In the genomic region with DNA sequence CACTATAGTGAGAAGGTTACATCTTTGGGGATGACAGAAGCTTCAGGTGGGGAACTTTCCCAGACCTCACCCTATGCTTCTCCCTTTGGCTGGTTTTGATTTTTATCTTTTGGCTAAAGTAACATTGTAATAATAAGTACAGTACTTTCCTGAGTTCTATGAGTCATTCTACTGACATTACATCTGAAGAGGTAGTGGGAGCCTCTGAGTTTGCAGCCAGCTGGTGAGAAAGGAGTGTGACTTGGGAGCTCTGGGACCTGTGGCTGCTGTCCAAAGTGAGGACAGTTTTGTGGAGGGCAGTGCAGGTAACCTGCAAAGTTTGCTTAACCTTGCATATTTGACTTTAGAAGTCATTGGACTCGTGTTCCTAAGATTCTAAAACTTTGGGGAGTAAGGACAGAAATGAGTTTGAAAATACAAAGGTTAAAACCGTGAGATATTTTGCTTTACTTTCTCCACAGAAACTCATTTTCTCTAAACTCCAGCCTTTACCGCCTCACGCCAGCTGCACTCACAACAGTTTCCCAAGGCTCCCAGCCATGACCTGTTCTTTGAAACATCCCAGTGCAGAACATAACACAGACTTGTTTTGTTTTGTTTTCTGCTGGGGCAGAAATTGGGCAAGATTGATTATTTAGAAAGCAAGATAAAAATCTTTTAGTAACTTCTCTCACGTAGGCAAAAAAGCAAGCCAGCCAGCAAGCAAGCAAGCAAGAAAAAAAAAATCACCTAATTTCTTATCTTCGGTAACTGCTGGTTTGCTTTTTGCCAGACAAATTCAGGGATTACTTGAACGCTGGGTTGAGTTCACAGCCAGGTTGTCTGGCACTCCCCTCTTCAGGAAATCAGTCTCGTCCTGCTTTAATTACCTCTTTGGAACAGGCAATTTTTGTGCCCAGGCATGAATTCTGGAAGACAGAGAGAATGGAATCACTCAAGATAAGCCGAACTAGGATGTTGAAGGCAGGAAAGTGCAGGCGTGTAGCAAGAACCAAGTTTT, we compare ENCODE assay signal across 24 cellular contexts.
DNase-seq lines count a peak whose midpoint lies in the region; ATAC-seq, FAIRE-seq and TF ChIP-seq lines count a peak whose summit lies in the region.
"Had no signal": no experiment of that assay in that cellular context is flagged by ENCODE, and none has a peak within 500 bp of the region (broad histone marks: within the 10 kb centered on the region; RNA-seq: fewer than 3 reads in every experiment).

No MANE protein-coding gene starts in this region.

- H4K5ac ChIP-seq in H1 (ENCODE audit: insufficient read length, low read depth, low read length) = no peak overlapping the region
- H4K5ac ChIP-seq in mesendoderm (ENCODE audit: low read length) = no peak overlapping the region

- H3K56ac ChIP-seq in H1 (replicated peaks; ENCODE audit: insufficient read length, low read depth, low read length) (no peak overlapping the region), mesendoderm (ENCODE audit: low read length) (peak overlapping the region; percentile 35)

- H3K79me2 ChIP-seq in H1 (ENCODE audit: control insufficient read depth in 1 of 2, insufficient read depth in 2 of 2, low read length in 2 of 2) (no peaks in the 10 kb centered on the region), mesendoderm (ENCODE audit: control insufficient read depth, insufficient read depth, low read length) (no peaks in the 10 kb centered on the region), smooth muscle cell (ENCODE audit: low read depth) (no peaks in the 10 kb centered on the region)

- no peak overlapping the region for H2AK5ac ChIP-seq in H1 (ENCODE audit: low read depth, low read length)
- H2AK5ac ChIP-seq in mesendoderm (ENCODE audit: low read length) = no peak overlapping the region

- H2BK12ac ChIP-seq in H1 (ENCODE audit: low read depth, low read length) = no peak overlapping the region

- TF ChIP-seq RAD21 in H1 (IDR thresholded peaks at IDR 0.05 in 1 of 2, conservative IDR thresholded peaks at IDR 0.05 in 1 of 2; ENCODE audit: low read depth in 2 of 2, low read length in 2 of 2) = no peak

- no peak overlapping the region for H3K14ac ChIP-seq in H1 (ENCODE audit: insufficient read length)

- H3K4ac ChIP-seq in H1 (replicated peaks; ENCODE audit: insufficient read length, low read depth, low read length) (no peak overlapping the region), mesendoderm (ENCODE audit: low read depth, low read length) (no peak overlapping the region)

- H3K18ac ChIP-seq in H1 (ENCODE audit: extremely low read depth, low read length) = no peak overlapping the region
- H3K18ac ChIP-seq in mesendoderm (ENCODE audit: low read length) = no peak overlapping the region

- H3K23ac ChIP-seq in H1 (ENCODE audit: insufficient read length) = no peak overlapping the region
- no peak overlapping the region for H3K23ac ChIP-seq in mesendoderm (ENCODE audit: low read length)

- H3K4me3 ChIP-seq in H1 (ENCODE audit: extremely low read depth in 1 of 4, insufficient read depth in 2 of 4, low read depth in 3 of 4, low read length in 4 of 4) = no peak overlapping the region
- no peak overlapping the region for H3K4me3 ChIP-seq in mesendoderm (ENCODE audit: low read length)
- no peak overlapping the region for H3K4me3 ChIP-seq in smooth muscle cell

- TF ChIP-seq CTCF in H1 (IDR thresholded peaks at IDR 0.05; ENCODE audit: control extremely low read depth in 1 of 3, insufficient read depth in 1 of 3, low read depth in 1 of 3, low read length in 3 of 3) = no peak
- TF ChIP-seq CTCF in smooth muscle cell (IDR thresholded peaks at IDR 0.05; ENCODE audit: borderline replicate concordance, insufficient read depth, poor library complexity, severe bottlenecking) = no peak

- no peak overlapping the region for H4K91ac ChIP-seq in H1 (replicated peaks; ENCODE audit: insufficient read length, low read length)

- 0 out of 2 replicates have a peak overlapping the region, but pooled peaks have one; percentile 0 for H2BK15ac ChIP-seq in H1 (ENCODE audit: low read length)
- no peak overlapping the region for H2BK15ac ChIP-seq in mesendoderm (replicated peaks; ENCODE audit: low read depth)

- H3K23me2 ChIP-seq in H1 (ENCODE audit: low read depth, low read length) = no peaks in the 10 kb centered on the region

- H3K9ac ChIP-seq in H1 (replicated peaks in 1 of 4; ENCODE audit: extremely low read depth in 1 of 4, low read depth in 3 of 4, low read length in 3 of 4) (no peak overlapping the region; a peak in 1 of 7 replicates), mesendoderm (ENCODE audit: low read length) (no peak overlapping the region), smooth muscle cell (ENCODE audit: low read depth) (no peak overlapping the region)

- POLR2A ChIA-PET in H1 (lab: Charles Lee; ENCODE audit: partially characterized antibody) = no interaction called here

- no peak overlapping the region for H2BK120ac ChIP-seq in H1 (replicated peaks; ENCODE audit: low read depth, low read length)
- H2BK120ac ChIP-seq in mesendoderm (ENCODE audit: low read depth, low read length) = no peak overlapping the region

- H3K4me2 ChIP-seq in H1 (ENCODE audit: insufficient read depth in 1 of 2, low read depth in 2 of 2, low read length in 2 of 2) (no peak overlapping the region), mesendoderm (ENCODE audit: low read length) (no peak overlapping the region), smooth muscle cell (peak overlapping the region; percentile 40)

- H3K79me1 ChIP-seq in H1 (ENCODE audit: low read depth, low read length) (no peaks in the 10 kb centered on the region), mesendoderm (ENCODE audit: low read length) (no peaks in the 10 kb centered on the region)

- no peak for FAIRE-seq in H1 (lab: Jason Lieb, UNC)
- FAIRE-seq: frontal cortex, G401.6, GM18507 had no signal

- no peak overlapping the region for H2BK20ac ChIP-seq in H1 (ENCODE audit: low read length)

- no peak overlapping the region for H2AFZ ChIP-seq in H1 (ENCODE audit: low read length)
- H2AFZ ChIP-seq in smooth muscle cell (ENCODE audit: low read depth) = no peak overlapping the region

- no peak for TF ChIP-seq EP300 in H1 (IDR thresholded peaks at IDR 0.05; ENCODE audit: borderline replicate concordance in 1 of 2, low read depth in 2 of 2, low read length in 2 of 2)

- CTCF ChIA-PET in H1 (lab: Charles Lee; ENCODE audit: partially characterized antibody) = interaction anchor here (0.6 kb wide), 2 partner anchors 168 to 568 kb away, joined by 3 read pairs; no protein-coding TSS in a partner anchor

- H4K20me1 ChIP-seq in H1 (replicated peaks in 1 of 2; ENCODE audit: control insufficient read depth in 1 of 2, insufficient read depth in 2 of 2, low read length in 2 of 2) (no peaks in the 10 kb centered on the region), smooth muscle cell (ENCODE audit: low read depth) (no peaks in the 10 kb centered on the region)

- no peaks in the 10 kb centered on the region for H3K36me3 ChIP-seq in H1 (ENCODE audit: control insufficient read depth in 2 of 4, insufficient read depth in 4 of 4, low read length in 3 of 4)
- no peaks in the 10 kb centered on the region for H3K36me3 ChIP-seq in mesendoderm (ENCODE audit: control insufficient read depth, insufficient read depth, low read length)
- H3K36me3 ChIP-seq in smooth muscle cell (ENCODE audit: low read depth) = no peaks in the 10 kb centered on the region

- H3F3A ChIP-seq in smooth muscle cell (ENCODE audit: low read depth) = no peaks in the 10 kb centered on the region

- H4K8ac ChIP-seq in H1 (ENCODE audit: extremely low read depth, insufficient read depth, low read length) (no peak overlapping the region), mesendoderm (ENCODE audit: low read depth, low read length) (no peak overlapping the region)

- no peaks in the 10 kb centered on the region; a peak in 1 of 4 replicates for H3K9me3 ChIP-seq in H1 (ENCODE audit: insufficient read depth in 2 of 2, low read depth in 1 of 2, low read length in 1 of 2)
- H3K9me3 ChIP-seq in smooth muscle cell (replicated peaks; ENCODE audit: low read depth) = no peaks in the 10 kb centered on the region

- DNase-seq in NCI-H1105 treated with DMSO at 0.1 percent for 48 hours (lab: John Stamatoyannopoulos, UW) (peak; percentile 78), H1 (ENCODE audit: low read depth in 1 of 2, low spot score in 2 of 2) (no peak), mesendoderm (peak; percentile 76), smooth muscle cell (lab: John Stamatoyannopoulos, UW; ENCODE audit: unreplicated experiment) (no peak), NCI-H2107 (lab: John Stamatoyannopoulos, UW) (no peak), Right ventricle myocardium superior (no peak)
- no peak for DNase-seq in stimulated activated naive CD4-positive, alpha-beta T cell (lab: John Stamatoyannopoulos, UW)
- DNase-seq: activated B cell treated with CpG ODN at 0.5 μM for 24 hours; activated CD4-positive, alpha-beta memory T cell treated with anti-CD3 and anti-CD28 coated beads, Interleukin-2, amount 10 ng/mL, durations not matched to agents 7 days and 5 days; activated effector memory CD4-positive, alpha-beta T cell treated with Interleukin-2 at 50 U/mL for 16 hours; CD4-positive, alpha-beta memory T cell; DMS153; effector CD8-positive, alpha-beta T cell; kidney glomerular epithelial cell; midbrain; natural killer cell; NCI-H526; posterior cingulate gyrus; stimulated activated CD4-positive, alpha-beta T cell treated with anti-CD3 and anti-CD28 coated beads, Interleukin-2, amount 100 ng/mL, for 24 hours had no signal

- H3K27me3 ChIP-seq in H1 (replicated peaks in 1 of 4; ENCODE audit: control insufficient read depth in 3 of 4, extremely low read depth in 1 of 4, insufficient read depth in 3 of 4, low read length in 3 of 4) = no peaks in the 10 kb centered on the region
- H3K27me3 ChIP-seq in mesendoderm (ENCODE audit: insufficient read depth, low read length, poor library complexity) = no peaks in the 10 kb centered on the region
- no peaks in the 10 kb centered on the region for H3K27me3 ChIP-seq in smooth muscle cell (ENCODE audit: low read depth)

- intact Hi-C loops in Right ventricle myocardium superior (cut with DNase I) = no loop called here

- ATAC-seq in GM21619 (IDR thresholded peaks at IDR 0.05; ENCODE audit: unreplicated experiment) (no peak), Right ventricle myocardium superior (ENCODE audit: poor library complexity) (no peak)
- ATAC-seq: natural killer cell; stimulated activated memory B cell treated with anti-CD40 and anti-IgM and Interleukin-4, amounts not matched to agents 10 μg/mL and 1 μg/mL and 100 μg/mL, for 72 hours had no signal

- H3K4me1 ChIP-seq in H1 (replicated peaks in 1 of 4; ENCODE audit: control insufficient read depth in 3 of 4, insufficient read depth in 4 of 4, low read length in 3 of 4) = peaks cover 0 to 4% (median 2%) of the 10 kb centered on the region in 4 experiments; a peak in 1 of 7 replicates
- H3K4me1 ChIP-seq in mesendoderm (ENCODE audit: control insufficient read depth, low read depth, low read length) = peaks cover 4% of the 10 kb centered on the region
- no peaks in the 10 kb centered on the region for H3K4me1 ChIP-seq in smooth muscle cell (ENCODE audit: low read depth)

- no peak overlapping the region for H3K27ac ChIP-seq in H1 (ENCODE audit: low read depth, low read length)
- H3K27ac ChIP-seq in mesendoderm (ENCODE audit: low read depth, low read length) = peak overlapping the region; percentile 58
- H3K27ac ChIP-seq in smooth muscle cell (ENCODE audit: low read depth) = peak overlapping the region; percentile 48

- H2BK5ac ChIP-seq in H1 (ENCODE audit: low read depth, low read length) (no peak overlapping the region), mesendoderm (ENCODE audit: low read length) (no peak overlapping the region)

- 75% methylated on average over 10 of the region's 10 CpGs; no CpG with 5 or more reads in 1 of the 2 experiments for WGBS in H1 (ENCODE audit: extremely low coverage in 1 of 2, insufficient coverage in 1 of 2, insufficient read length in 1 of 2, insufficient replicate concordance in 2 of 2, low coverage in 1 of 2, low lambda C conversion rate in 2 of 2, missing lambda C conversion rate in 1 of 2), 2 experiments
- WGBS in mesendoderm (ENCODE audit: extremely low coverage, insufficient coverage, low lambda C conversion rate) = no CpG with 5 or more reads among the region's 10 CpGs
- WGBS in smooth muscle cell (ENCODE audit: low lambda C conversion rate) = 28% methylated on average over 10 of the region's 10 CpGs

- TF ChIP-seq POLR2A in H1 (IDR thresholded peaks at IDR 0.05; ENCODE audit: control extremely low read depth in 1 of 2, low read depth in 2 of 2, low read length in 2 of 2) = no peak

Comparison
In these comparisons a context has a peak if more than half of its experiments do, and no peak if none do; other contexts are left out.
1. DNase-seq: peak in NCI-H1105 treated with DMSO at 0.1 percent for 48 hours (single experiment) and mesendoderm (single experiment); none in H1 (0 of 2), smooth muscle cell (single experiment), NCI-H2107 (single experiment), Right ventricle myocardium superior (single experiment) and stimulated activated naive CD4-positive, alpha-beta T cell (0 of 6).